ENCODE assay signal across 1 cellular context in the genomic region with DNA sequence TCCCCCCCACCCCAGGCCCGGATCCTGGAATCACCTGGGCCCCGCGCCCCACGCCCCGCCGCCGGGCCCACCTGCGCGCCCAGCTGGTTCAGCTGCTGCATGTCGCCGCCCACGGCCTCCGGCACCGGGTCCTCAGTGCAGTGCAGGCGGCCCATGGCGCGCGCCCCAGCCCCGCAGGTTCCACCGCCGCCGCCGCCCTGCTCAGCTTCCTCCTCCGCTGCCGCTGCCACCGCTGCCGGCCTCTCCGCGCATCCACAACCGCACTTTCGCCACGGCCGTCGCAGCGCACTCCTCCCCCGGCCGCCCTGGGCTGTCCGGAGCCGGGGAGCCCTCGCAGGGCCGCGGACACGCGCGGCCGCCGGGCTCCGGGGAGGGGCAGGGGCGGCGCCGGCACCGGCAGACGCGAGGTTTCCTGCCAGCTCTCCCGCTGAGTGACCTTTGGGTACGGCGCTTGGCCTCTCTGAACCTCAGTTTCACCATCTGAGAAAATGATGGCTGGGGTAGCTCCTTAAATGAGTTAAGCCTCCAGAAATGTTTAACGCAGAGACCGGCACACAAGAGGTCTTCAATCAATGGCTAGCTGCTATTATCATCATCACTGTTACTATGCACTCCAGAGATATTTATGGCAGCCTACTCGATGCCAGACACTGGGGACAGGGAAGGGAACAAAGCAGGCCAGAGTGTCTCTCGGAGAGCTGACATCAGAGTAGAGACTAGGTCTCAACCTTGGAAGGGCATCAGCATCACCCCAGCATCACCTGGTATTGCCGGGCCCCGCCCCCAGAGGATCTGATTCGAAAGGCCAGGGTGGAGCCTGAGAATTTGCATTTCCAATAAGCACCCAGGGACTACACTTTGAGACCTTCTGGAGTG.
TF ChIP-seq lines count a peak whose summit lies in the region.

A gene (minus strand): TSS at position 231 of the 876 bp plus-strand sequence. CDS start 76 bp downstream, at position 155.

TF ChIP-seq in HepG2, 621 proteins besides CTCF, POLR2A, EP300 and RAD21 (continued from another document and continues in another):
- TF ChIP-seq, protein P1, sequence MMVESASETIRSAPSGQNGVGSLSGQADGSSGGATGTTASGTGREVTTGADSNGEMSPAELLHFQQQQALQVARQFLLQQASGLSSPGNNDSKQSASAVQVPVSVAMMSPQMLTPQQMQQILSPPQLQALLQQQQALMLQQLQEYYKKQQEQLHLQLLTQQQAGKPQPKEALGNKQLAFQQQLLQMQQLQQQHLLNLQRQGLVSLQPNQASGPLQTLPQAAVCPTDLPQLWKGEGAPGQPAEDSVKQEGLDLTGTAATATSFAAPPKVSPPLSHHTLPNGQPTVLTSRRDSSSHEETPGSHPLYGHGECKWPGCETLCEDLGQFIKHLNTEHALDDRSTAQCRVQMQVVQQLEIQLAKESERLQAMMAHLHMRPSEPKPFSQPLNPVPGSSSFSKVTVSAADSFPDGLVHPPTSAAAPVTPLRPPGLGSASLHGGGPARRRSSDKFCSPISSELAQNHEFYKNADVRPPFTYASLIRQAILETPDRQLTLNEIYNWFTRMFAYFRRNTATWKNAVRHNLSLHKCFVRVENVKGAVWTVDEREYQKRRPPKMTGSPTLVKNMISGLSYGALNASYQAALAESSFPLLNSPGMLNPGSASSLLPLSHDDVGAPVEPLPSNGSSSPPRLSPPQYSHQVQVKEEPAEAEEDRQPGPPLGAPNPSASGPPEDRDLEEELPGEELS (CRISPR knock-in tag; IDR thresholded peaks at IDR 0.05): 0 out of 2 replicates have a peak, but pooled peaks have one; percentile 22
- TF ChIP-seq ZNF282 (IDR thresholded peaks at IDR 0.05; ENCODE audit: partially characterized antibody): no peak
- TF ChIP-seq ZNF230 (CRISPR knock-in tag; IDR thresholded peaks at IDR 0.05): no peak
- TF ChIP-seq HIVEP1 (CRISPR knock-in tag; IDR thresholded peaks at IDR 0.05): no peak
- TF ChIP-seq CCAR2 (optimal IDR thresholded peaks at IDR 0.05; ENCODE audit: low read depth, low read length): no peak
- no peak for TF ChIP-seq FOXJ3 (CRISPR knock-in tag; IDR thresholded peaks at IDR 0.05; ENCODE audit: borderline replicate concordance)
- TF ChIP-seq HOXA7 (CRISPR knock-in tag; IDR thresholded peaks at IDR 0.05): no peak
- TF ChIP-seq ZMYM2 (CRISPR knock-in tag; IDR thresholded peaks at IDR 0.05): no peak
- TF ChIP-seq NBN (conservative IDR thresholded peaks at IDR 0.05): no peak
- TF ChIP-seq, protein P2, sequence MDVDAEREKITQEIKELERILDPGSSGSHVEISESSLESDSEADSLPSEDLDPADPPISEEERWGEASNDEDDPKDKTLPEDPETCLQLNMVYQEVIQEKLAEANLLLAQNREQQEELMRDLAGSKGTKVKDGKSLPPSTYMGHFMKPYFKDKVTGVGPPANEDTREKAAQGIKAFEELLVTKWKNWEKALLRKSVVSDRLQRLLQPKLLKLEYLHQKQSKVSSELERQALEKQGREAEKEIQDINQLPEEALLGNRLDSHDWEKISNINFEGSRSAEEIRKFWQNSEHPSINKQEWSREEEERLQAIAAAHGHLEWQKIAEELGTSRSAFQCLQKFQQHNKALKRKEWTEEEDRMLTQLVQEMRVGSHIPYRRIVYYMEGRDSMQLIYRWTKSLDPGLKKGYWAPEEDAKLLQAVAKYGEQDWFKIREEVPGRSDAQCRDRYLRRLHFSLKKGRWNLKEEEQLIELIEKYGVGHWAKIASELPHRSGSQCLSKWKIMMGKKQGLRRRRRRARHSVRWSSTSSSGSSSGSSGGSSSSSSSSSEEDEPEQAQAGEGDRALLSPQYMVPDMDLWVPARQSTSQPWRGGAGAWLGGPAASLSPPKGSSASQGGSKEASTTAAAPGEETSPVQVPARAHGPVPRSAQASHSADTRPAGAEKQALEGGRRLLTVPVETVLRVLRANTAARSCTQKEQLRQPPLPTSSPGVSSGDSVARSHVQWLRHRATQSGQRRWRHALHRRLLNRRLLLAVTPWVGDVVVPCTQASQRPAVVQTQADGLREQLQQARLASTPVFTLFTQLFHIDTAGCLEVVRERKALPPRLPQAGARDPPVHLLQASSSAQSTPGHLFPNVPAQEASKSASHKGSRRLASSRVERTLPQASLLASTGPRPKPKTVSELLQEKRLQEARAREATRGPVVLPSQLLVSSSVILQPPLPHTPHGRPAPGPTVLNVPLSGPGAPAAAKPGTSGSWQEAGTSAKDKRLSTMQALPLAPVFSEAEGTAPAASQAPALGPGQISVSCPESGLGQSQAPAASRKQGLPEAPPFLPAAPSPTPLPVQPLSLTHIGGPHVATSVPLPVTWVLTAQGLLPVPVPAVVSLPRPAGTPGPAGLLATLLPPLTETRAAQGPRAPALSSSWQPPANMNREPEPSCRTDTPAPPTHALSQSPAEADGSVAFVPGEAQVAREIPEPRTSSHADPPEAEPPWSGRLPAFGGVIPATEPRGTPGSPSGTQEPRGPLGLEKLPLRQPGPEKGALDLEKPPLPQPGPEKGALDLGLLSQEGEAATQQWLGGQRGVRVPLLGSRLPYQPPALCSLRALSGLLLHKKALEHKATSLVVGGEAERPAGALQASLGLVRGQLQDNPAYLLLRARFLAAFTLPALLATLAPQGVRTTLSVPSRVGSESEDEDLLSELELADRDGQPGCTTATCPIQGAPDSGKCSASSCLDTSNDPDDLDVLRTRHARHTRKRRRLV (CRISPR knock-in tag; IDR thresholded peaks at IDR 0.05): no peak
- no peak for TF ChIP-seq ZNF296 (CRISPR knock-in tag; conservative IDR thresholded peaks at IDR 0.05)
- no peak for TF ChIP-seq ZNF761 (CRISPR knock-in tag; conservative IDR thresholded peaks at IDR 0.05)
- no peak for TF ChIP-seq MAFF (IDR thresholded peaks at IDR 0.05; ENCODE audit: low read depth, low read length)
- TF ChIP-seq ZNF7 (CRISPR knock-in tag; IDR thresholded peaks at IDR 0.05): no peak
- peak; percentile 19; the same call in 1 of the 2 replicates for TF ChIP-seq REPIN1 (CRISPR knock-in tag; IDR thresholded peaks at IDR 0.05; ENCODE audit: borderline replicate concordance, low read depth)
- TF ChIP-seq ZNF383 (CRISPR knock-in tag; IDR thresholded peaks at IDR 0.05; ENCODE audit: borderline replicate concordance): no peak
- TF ChIP-seq PHF20 (CRISPR knock-in tag; IDR thresholded peaks at IDR 0.05): peak; percentile 74
- TF ChIP-seq, protein P3, sequence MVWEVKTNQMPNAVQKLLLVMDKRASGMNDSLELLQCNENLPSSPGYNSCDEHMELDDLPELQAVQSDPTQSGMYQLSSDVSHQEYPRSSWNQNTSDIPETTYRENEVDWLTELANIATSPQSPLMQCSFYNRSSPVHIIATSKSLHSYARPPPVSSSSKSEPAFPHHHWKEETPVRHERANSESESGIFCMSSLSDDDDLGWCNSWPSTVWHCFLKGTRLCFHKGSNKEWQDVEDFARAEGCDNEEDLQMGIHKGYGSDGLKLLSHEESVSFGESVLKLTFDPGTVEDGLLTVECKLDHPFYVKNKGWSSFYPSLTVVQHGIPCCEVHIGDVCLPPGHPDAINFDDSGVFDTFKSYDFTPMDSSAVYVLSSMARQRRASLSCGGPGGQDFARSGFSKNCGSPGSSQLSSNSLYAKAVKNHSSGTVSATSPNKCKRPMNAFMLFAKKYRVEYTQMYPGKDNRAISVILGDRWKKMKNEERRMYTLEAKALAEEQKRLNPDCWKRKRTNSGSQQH (CRISPR knock-in tag; IDR thresholded peaks at IDR 0.05; ENCODE audit: low read depth): peak; percentile 35; the same call in 1 of the 2 replicates
- no peak for TF ChIP-seq KLF9 (CRISPR knock-in tag; IDR thresholded peaks at IDR 0.05; ENCODE audit: low read depth)
- TF ChIP-seq JUNB (CRISPR knock-in tag; IDR thresholded peaks at IDR 0.05; ENCODE audit: borderline replicate concordance): no peak
- no peak for TF ChIP-seq KLF15 (CRISPR knock-in tag; IDR thresholded peaks at IDR 0.05; ENCODE audit: borderline replicate concordance)
- TF ChIP-seq CBX2 (IDR thresholded peaks at IDR 0.05; ENCODE audit: low read depth, low read length): no peak
- TF ChIP-seq CBX2 (CRISPR knock-in tag; IDR thresholded peaks at IDR 0.05; ENCODE audit: low read depth): 0 out of 2 replicates have a peak, but pooled peaks have one; percentile 38
- TF ChIP-seq, protein P4, sequence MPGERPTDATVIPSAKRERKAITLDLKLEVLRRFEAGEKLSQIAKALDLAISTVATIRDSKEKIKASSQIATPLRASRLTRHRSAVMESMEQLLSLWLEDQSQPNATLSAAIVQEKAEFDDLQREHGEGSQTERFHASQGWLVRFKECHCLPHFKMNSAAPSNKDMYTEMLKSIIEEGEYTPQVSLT (CRISPR knock-in tag; IDR thresholded peaks at IDR 0.05; ENCODE audit: borderline replicate concordance, low read depth): no peak
- no peak; the same call in 1 of the 2 replicates for TF ChIP-seq CBX5 (CRISPR knock-in tag; IDR thresholded peaks at IDR 0.05; ENCODE audit: borderline replicate concordance)
- TF ChIP-seq MTF1 (CRISPR knock-in tag; IDR thresholded peaks at IDR 0.05): no peak
- peak; percentile 87 for TF ChIP-seq PHF8 (CRISPR knock-in tag; IDR thresholded peaks at IDR 0.05)
- TF ChIP-seq GLI4 (CRISPR knock-in tag; IDR thresholded peaks at IDR 0.05; ENCODE audit: borderline replicate concordance): no peak; the same call in 1 of the 2 replicates
- TF ChIP-seq HNRNPK (IDR thresholded peaks at IDR 0.05; ENCODE audit: low read depth, low read length, poor library complexity, severe bottlenecking): peak; percentile 62
- TF ChIP-seq ZBTB42 (CRISPR knock-in tag; IDR thresholded peaks at IDR 0.05): no peak
- TF ChIP-seq, protein P5, sequence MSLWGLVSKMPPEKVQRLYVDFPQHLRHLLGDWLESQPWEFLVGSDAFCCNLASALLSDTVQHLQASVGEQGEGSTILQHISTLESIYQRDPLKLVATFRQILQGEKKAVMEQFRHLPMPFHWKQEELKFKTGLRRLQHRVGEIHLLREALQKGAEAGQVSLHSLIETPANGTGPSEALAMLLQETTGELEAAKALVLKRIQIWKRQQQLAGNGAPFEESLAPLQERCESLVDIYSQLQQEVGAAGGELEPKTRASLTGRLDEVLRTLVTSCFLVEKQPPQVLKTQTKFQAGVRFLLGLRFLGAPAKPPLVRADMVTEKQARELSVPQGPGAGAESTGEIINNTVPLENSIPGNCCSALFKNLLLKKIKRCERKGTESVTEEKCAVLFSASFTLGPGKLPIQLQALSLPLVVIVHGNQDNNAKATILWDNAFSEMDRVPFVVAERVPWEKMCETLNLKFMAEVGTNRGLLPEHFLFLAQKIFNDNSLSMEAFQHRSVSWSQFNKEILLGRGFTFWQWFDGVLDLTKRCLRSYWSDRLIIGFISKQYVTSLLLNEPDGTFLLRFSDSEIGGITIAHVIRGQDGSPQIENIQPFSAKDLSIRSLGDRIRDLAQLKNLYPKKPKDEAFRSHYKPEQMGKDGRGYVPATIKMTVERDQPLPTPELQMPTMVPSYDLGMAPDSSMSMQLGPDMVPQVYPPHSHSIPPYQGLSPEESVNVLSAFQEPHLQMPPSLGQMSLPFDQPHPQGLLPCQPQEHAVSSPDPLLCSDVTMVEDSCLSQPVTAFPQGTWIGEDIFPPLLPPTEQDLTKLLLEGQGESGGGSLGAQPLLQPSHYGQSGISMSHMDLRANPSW (CRISPR knock-in tag; IDR thresholded peaks at IDR 0.05; ENCODE audit: borderline replicate concordance): no peak
- TF ChIP-seq, protein P6, sequence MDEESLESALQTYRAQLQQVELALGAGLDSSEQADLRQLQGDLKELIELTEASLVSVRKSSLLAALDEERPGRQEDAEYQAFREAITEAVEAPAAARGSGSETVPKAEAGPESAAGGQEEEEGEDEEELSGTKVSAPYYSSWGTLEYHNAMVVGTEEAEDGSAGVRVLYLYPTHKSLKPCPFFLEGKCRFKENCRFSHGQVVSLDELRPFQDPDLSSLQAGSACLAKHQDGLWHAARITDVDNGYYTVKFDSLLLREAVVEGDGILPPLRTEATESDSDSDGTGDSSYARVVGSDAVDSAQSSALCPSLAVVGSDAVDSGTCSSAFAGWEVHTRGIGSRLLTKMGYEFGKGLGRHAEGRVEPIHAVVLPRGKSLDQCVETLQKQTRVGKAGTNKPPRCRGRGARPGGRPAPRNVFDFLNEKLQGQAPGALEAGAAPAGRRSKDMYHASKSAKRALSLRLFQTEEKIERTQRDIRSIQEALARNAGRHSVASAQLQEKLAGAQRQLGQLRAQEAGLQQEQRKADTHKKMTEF (CRISPR knock-in tag; IDR thresholded peaks at IDR 0.05): peak; percentile 37; the same call in 1 of the 2 replicates
- TF ChIP-seq ZNF703 (CRISPR knock-in tag; IDR thresholded peaks at IDR 0.05; ENCODE audit: borderline replicate concordance): no peak
- no peak for TF ChIP-seq ZNF160 (CRISPR knock-in tag; IDR thresholded peaks at IDR 0.05)
- TF ChIP-seq RXRA (CRISPR knock-in tag; IDR thresholded peaks at IDR 0.05): no peak
- TF ChIP-seq MIER3 (CRISPR knock-in tag; IDR thresholded peaks at IDR 0.05; ENCODE audit: borderline replicate concordance): no peak
- TF ChIP-seq ZNF354B (CRISPR knock-in tag; IDR thresholded peaks at IDR 0.05): no peak
- TF ChIP-seq ZNF24 (IDR thresholded peaks at IDR 0.05): no peak
- TF ChIP-seq NR3C1 (CRISPR knock-in tag; IDR thresholded peaks at IDR 0.05): no peak
- TF ChIP-seq ZNF777 (CRISPR knock-in tag; IDR thresholded peaks at IDR 0.05): peak; percentile 93
- TF ChIP-seq MEIS1 (CRISPR knock-in tag; IDR thresholded peaks at IDR 0.05; ENCODE audit: borderline replicate concordance): no peak
- TF ChIP-seq, protein P7, sequence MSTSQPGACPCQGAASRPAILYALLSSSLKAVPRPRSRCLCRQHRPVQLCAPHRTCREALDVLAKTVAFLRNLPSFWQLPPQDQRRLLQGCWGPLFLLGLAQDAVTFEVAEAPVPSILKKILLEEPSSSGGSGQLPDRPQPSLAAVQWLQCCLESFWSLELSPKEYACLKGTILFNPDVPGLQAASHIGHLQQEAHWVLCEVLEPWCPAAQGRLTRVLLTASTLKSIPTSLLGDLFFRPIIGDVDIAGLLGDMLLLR (CRISPR knock-in tag; IDR thresholded peaks at IDR 0.05): no peak; the same call in 1 of the 2 replicates
- TF ChIP-seq, protein P8, sequence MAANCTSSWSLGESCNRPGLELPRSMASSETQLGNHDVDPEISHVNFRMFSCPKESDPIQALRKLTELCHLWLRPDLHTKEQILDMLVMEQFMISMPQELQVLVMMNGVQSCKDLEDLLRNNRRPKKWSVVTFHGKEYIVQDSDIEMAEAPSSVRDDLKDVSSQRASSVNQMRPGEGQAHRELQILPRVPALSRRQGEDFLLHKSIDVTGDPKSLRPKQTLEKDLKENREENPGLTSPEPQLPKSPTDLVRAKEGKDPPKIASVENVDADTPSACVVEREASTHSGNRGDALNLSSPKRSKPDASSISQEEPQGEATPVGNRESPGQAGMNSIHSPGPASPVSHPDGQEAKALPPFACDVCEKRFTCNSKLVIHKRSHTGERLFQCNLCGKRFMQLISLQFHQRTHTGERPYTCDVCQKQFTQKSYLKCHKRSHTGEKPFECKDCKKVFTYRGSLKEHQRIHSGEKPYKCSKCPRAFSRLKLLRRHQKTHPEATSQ (CRISPR knock-in tag; IDR thresholded peaks at IDR 0.05; ENCODE audit: borderline replicate concordance): no peak
- TF ChIP-seq, protein P9, sequence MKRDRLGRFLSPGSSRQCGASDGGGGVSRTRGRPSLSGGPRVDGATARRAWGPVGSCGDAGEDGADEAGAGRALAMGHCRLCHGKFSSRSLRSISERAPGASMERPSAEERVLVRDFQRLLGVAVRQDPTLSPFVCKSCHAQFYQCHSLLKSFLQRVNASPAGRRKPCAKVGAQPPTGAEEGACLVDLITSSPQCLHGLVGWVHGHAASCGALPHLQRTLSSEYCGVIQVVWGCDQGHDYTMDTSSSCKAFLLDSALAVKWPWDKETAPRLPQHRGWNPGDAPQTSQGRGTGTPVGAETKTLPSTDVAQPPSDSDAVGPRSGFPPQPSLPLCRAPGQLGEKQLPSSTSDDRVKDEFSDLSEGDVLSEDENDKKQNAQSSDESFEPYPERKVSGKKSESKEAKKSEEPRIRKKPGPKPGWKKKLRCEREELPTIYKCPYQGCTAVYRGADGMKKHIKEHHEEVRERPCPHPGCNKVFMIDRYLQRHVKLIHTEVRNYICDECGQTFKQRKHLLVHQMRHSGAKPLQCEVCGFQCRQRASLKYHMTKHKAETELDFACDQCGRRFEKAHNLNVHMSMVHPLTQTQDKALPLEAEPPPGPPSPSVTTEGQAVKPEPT (CRISPR knock-in tag; IDR thresholded peaks at IDR 0.05; ENCODE audit: low read depth): no peak
- TF ChIP-seq TGIF2 (CRISPR knock-in tag; IDR thresholded peaks at IDR 0.05): 0 out of 2 replicates have a peak, but pooled peaks have one; percentile 22
